ENCODE assay signal across 8 cellular contexts in genomic region chr17:15171433-15172047, GRCh38.
DNase-seq lines count a peak whose midpoint lies in the region; ATAC-seq, FAIRE-seq and TF ChIP-seq lines count a peak whose summit lies in the region.

No MANE protein-coding gene starts in this region.

- H3K27me3 Mint-ChIP-seq in activated naive CD4-positive, alpha-beta T cell treated with anti-CD3 and anti-CD28 coated beads for 36 hours (ENCODE audit: low read depth) = peaks cover 25% of the 10 kb centered on the region

- H3K9me3 ChIP-seq in esophagus muscularis mucosa (no peaks in the 10 kb centered on the region), tibial nerve (no peaks in the 10 kb centered on the region)

- CTCF ChIA-PET in activated naive CD4-positive, alpha-beta T cell treated with anti-CD3 and anti-CD28 coated beads for 36 hours (lab: Charles Lee) = interaction anchor here (0.6 to 1.1 kb wide), 3 partner anchors 9 to 911 kb away, joined by 3 to 4 read pairs (median 3); no protein-coding TSS in a partner anchor

- TF ChIP-seq EP300 in esophagus muscularis mucosa (IDR thresholded peaks at IDR 0.05) (no peak), tibial nerve (IDR thresholded peaks at IDR 0.05) (no peak)

- intact Hi-C loops in activated naive CD4-positive, alpha-beta T cell treated with anti-CD3 and anti-CD28 coated beads for 36 hours (cut with micrococcal nuclease) = loop anchor here (10.0 kb wide), 1 partner anchor 1577 kb away; no protein-coding TSS in a partner anchor
- intact Hi-C loops in esophagus muscularis mucosa (cut with DNase I) = no loop called here

- H3K36me3 ChIP-seq in esophagus muscularis mucosa (no peaks in the 10 kb centered on the region), tibial nerve (no peaks in the 10 kb centered on the region)

- H3K27me3 ChIP-seq in esophagus muscularis mucosa = peaks cover 0 to 38% (median 0%) of the 10 kb centered on the region in 4 donors
- H3K27me3 ChIP-seq in tibial nerve = no peaks in the 10 kb centered on the region

- no peak for TF ChIP-seq POLR2A in esophagus muscularis mucosa (IDR thresholded peaks at IDR 0.05; ENCODE audit: low read depth)
- TF ChIP-seq POLR2A in tibial nerve (IDR thresholded peaks at IDR 0.05) = no peak

- DNase-seq in activated naive CD4-positive, alpha-beta T cell treated with anti-CD3 and anti-CD28 coated beads for 36 hours = peak; percentile 47
- DNase-seq in activated naive CD4-positive, alpha-beta T cell (lab: John Stamatoyannopoulos, UW) = no peak
- DNase-seq in HTR-8/SVneo (ENCODE audit: insufficient read length, low spot score) (peak; percentile 86), UCSD-AML1 (lab: John Stamatoyannopoulos, UW; ENCODE audit: unreplicated experiment) (peak; percentile 31), esophagus muscularis mucosa (ENCODE audit: extremely low spot score) (peak; percentile 89), mucosa of gallbladder (ENCODE audit: low spot score) (peak; percentile 43), tibial nerve (ENCODE audit: low spot score in 2 of 2) (peak; percentile 47 to 63)

- H3K4me1 Mint-ChIP-seq in activated naive CD4-positive, alpha-beta T cell treated with anti-CD3 and anti-CD28 coated beads for 36 hours (ENCODE audit: low read depth) = no peaks in the 10 kb centered on the region

- H3K27ac ChIP-seq in esophagus muscularis mucosa (replicated peaks in 1 of 4) = no peak overlapping the region
- H3K27ac ChIP-seq in tibial nerve = no peak overlapping the region

- peak; percentile 97 for FAIRE-seq in HTR-8/SVneo (lab: Jason Lieb, UNC)

- H3K9me3 Mint-ChIP-seq in activated naive CD4-positive, alpha-beta T cell treated with anti-CD3 and anti-CD28 coated beads for 36 hours = no peaks in the 10 kb centered on the region

- TF ChIP-seq CTCF in esophagus muscularis mucosa (IDR thresholded peaks at IDR 0.05) = peak; percentile 44 to 74 (median 47)
- peak; percentile 67 to 86 (median 71) for TF ChIP-seq CTCF in tibial nerve (IDR thresholded peaks at IDR 0.05)

- H3K27ac Mint-ChIP-seq in activated naive CD4-positive, alpha-beta T cell treated with anti-CD3 and anti-CD28 coated beads for 36 hours = no peak overlapping the region

- H3K4me3 ChIP-seq in esophagus muscularis mucosa (no peak overlapping the region), tibial nerve (no peak overlapping the region)

- H3K4me1 ChIP-seq in esophagus muscularis mucosa = peaks cover 0 to 4% (median 0%) of the 10 kb centered on the region in 4 donors
- H3K4me1 ChIP-seq in tibial nerve = peaks cover 0 to 8% (median 0%) of the 10 kb centered on the region in 4 donors

- no peaks in the 10 kb centered on the region for H3K36me3 Mint-ChIP-seq in activated naive CD4-positive, alpha-beta T cell treated with anti-CD3 and anti-CD28 coated beads for 36 hours (ENCODE audit: low read depth)

- no peak overlapping the region for H3K4me3 Mint-ChIP-seq in activated naive CD4-positive, alpha-beta T cell treated with anti-CD3 and anti-CD28 coated beads for 36 hours

- WGBS in esophagus muscularis mucosa = 36% methylated on average over 7 of the region's 7 CpGs
- 17 to 19% methylated on average over 7 of the region's 7 CpGs for WGBS in tibial nerve, 2 donors

- no peak for ATAC-seq in HG02852 (IDR thresholded peaks at IDR 0.05; ENCODE audit: unreplicated experiment)

Comparison
In these comparisons a context has a peak if more than half of its experiments do, and no peak if none do; other contexts are left out.
1. DNase-seq: peak in activated naive CD4-positive, alpha-beta T cell treated with anti-CD3 and anti-CD28 coated beads for 36 hours (single experiment), HTR-8/SVneo (single experiment), UCSD-AML1 (single experiment), esophagus muscularis mucosa (single experiment), mucosa of gallbladder (single experiment) and tibial nerve (2 of 2); none in activated naive CD4-positive, alpha-beta T cell (0 of 4).